In genomic region chr15:73994912-73995622, GRCh38 we compare ENCODE assay signal across 8 cellular contexts. TPM values are rescaled to one million over a fixed set of nuclear protein-coding genes. Genes with fewer than 3 reads are reported as not detected.
DNase-seq lines count a peak whose midpoint lies in the region; ATAC-seq and TF ChIP-seq lines count a peak whose summit lies in the region.

No MANE protein-coding gene starts in this region.

- peak overlapping the region; percentile 27 for H3K18ac ChIP-seq in IMR-90 (ENCODE audit: low read depth, low read length)

- H3K4me1 Mint-ChIP-seq in CD4-positive, CD25-positive, alpha-beta regulatory T cell: peaks cover 22 to 85% (median 44%) of the 10 kb centered on the region in 4 donors
- H3K4me1 Mint-ChIP-seq in activated naive CD8-positive, alpha-beta T cell treated with anti-CD3 and anti-CD28 coated beads, Interleukin-2, amount 10 ng/mL, durations not matched to agents 7 days and 5 days: peaks cover 43% of the 10 kb centered on the region

- H3K4me2 ChIP-seq in IMR-90 (ENCODE audit: low read depth, low read length): peak overlapping the region; percentile 97

- H3K27ac Mint-ChIP-seq in CD4-positive, CD25-positive, alpha-beta regulatory T cell: peak overlapping the region; percentile 95 to 99 (median 97)
- peak overlapping the region; percentile 96 for H3K27ac Mint-ChIP-seq in activated naive CD8-positive, alpha-beta T cell treated with anti-CD3 and anti-CD28 coated beads, Interleukin-2, amount 10 ng/mL, durations not matched to agents 7 days and 5 days

- CTCF ChIA-PET in IMR-90 (lab: Yijun Ruan, JAX): interaction anchor here (0.9 to 1.5 kb wide), 5 partner anchors 9 to 59 kb away, joined by 3 to 4 read pairs (median 4); no protein-coding TSS in a partner anchor

- H3K79me1 ChIP-seq in IMR-90 (ENCODE audit: low read depth in 1 of 2, low read length in 2 of 2): peaks cover 19 to 81% of the 10 kb centered on the region in 2 experiments; a peak in 3 of 4 replicates

- H3K4me3 ChIP-seq in CD4-positive, CD25-positive, alpha-beta regulatory T cell (ENCODE audit: low read depth, low read length): peak overlapping the region; percentile 85
- H3K4me3 ChIP-seq in IMR-90 (ENCODE audit: insufficient read depth, low read depth, low read length) (peak overlapping the region; percentile 52), iPS-11a (ENCODE audit: low read depth, low read length) (peak overlapping the region; percentile 88), skin epidermis (peak overlapping the region; percentile 63 to 93 (median 82))

- peaks cover 11% of the 10 kb centered on the region for H3K36me3 ChIP-seq in CD4-positive, CD25-positive, alpha-beta regulatory T cell (ENCODE audit: control insufficient read depth, insufficient read depth, low read length)
- peaks cover 8% of the 10 kb centered on the region for H3K36me3 ChIP-seq in IMR-90 (ENCODE audit: control insufficient read depth, insufficient read depth, low read length)

- H3K9me3 Mint-ChIP-seq in CD4-positive, CD25-positive, alpha-beta regulatory T cell: no peaks in the 10 kb centered on the region
- no peaks in the 10 kb centered on the region for H3K9me3 Mint-ChIP-seq in activated naive CD8-positive, alpha-beta T cell treated with anti-CD3 and anti-CD28 coated beads, Interleukin-2, amount 10 ng/mL, durations not matched to agents 7 days and 5 days

- 0% methylated on average over 3 of the region's 18 CpGs; no CpG with 5 or more reads in 1 of the 2 experiments for WGBS in IMR-90 (ENCODE audit: extremely low coverage in 2 of 2, insufficient read length in 1 of 2), 2 experiments

- no TSS peak for BruUV-seq in IMR-90 (replicated peaks; lab: Mats Ljungman, UMichigan)

- no peak; the same call in 1 of the 2 replicates for TF ChIP-seq POLR2A in IMR-90 (IDR thresholded peaks at IDR 0.05; ENCODE audit: low read depth, low read length)

- H3K9me3 ChIP-seq in CD4-positive, CD25-positive, alpha-beta regulatory T cell (ENCODE audit: control insufficient read depth in 2 of 2, low read length in 2 of 2): no peaks in the 10 kb centered on the region
- H3K9me3 ChIP-seq in IMR-90 (ENCODE audit: control insufficient read depth, insufficient read depth, low read length): no peaks in the 10 kb centered on the region

- H3K9ac ChIP-seq in IMR-90 (ENCODE audit: low read depth, low read length): peak overlapping the region; percentile 89

- peak overlapping the region; percentile 94 for H2AK9ac ChIP-seq in IMR-90 (replicated peaks; ENCODE audit: low read depth, low read length, poor library complexity)

- peak overlapping the region; percentile 93 for H3K23ac ChIP-seq in IMR-90 (ENCODE audit: low read depth, low read length)

- peak overlapping the region; percentile 76 for H2AK5ac ChIP-seq in IMR-90 (ENCODE audit: low read depth, low read length)

- no peak for TF ChIP-seq RAD21 in IMR-90 (IDR thresholded peaks at IDR 0.05; ENCODE audit: low read length)

- peaks cover 4% of the 10 kb centered on the region for H3K27me3 Mint-ChIP-seq in CD4-positive, CD25-positive, alpha-beta regulatory T cell
- H3K27me3 Mint-ChIP-seq in activated naive CD8-positive, alpha-beta T cell treated with anti-CD3 and anti-CD28 coated beads, Interleukin-2, amount 10 ng/mL, durations not matched to agents 7 days and 5 days: no peaks in the 10 kb centered on the region

- ATAC-seq in CD4-positive, CD25-positive, alpha-beta regulatory T cell (ENCODE audit: low read depth in 2 of 2): no peak
- ATAC-seq in IMR-90 (ENCODE audit: low read depth) (peak; percentile 3), HG03469 (IDR thresholded peaks at IDR 0.05; ENCODE audit: unreplicated experiment) (no peak)
- ATAC-seq in activated naive CD8-positive, alpha-beta T cell treated with anti-CD3 and anti-CD28 coated beads, Interleukin-2, amount 10 ng/mL, durations not matched to agents 7 days and 5 days (ENCODE audit: low read depth): no peak

- 0 out of 3 replicates have a peak overlapping the region, but pooled peaks have one; percentile 3 for H2BK15ac ChIP-seq in IMR-90 (ENCODE audit: low read depth, low read length)

- peak overlapping the region; percentile 83 for H3K14ac ChIP-seq in IMR-90 (replicated peaks; ENCODE audit: low read depth, low read length)

- intact Hi-C loops in IMR-90 (cut with micrococcal nuclease): loop anchor here (5.0 kb wide), 1 partner anchor 32 kb away; no protein-coding TSS in a partner anchor

- peak overlapping the region; percentile 76 for H2AFZ ChIP-seq in IMR-90 (replicated peaks; ENCODE audit: low read length, poor library complexity)

- no peak for TF ChIP-seq CTCF in IMR-90 (conservative IDR thresholded peaks at IDR 0.05; ENCODE audit: low read depth, low read length)

- peak overlapping the region; percentile 80 for H4K91ac ChIP-seq in IMR-90 (ENCODE audit: insufficient read depth, low read depth, low read length)

- peak overlapping the region; percentile 34 for H2BK120ac ChIP-seq in IMR-90 (ENCODE audit: low read depth, low read length)

- peak overlapping the region; percentile 92 to 99 (median 98) for H3K4me3 Mint-ChIP-seq in CD4-positive, CD25-positive, alpha-beta regulatory T cell
- peak overlapping the region; percentile 96 for H3K4me3 Mint-ChIP-seq in activated naive CD8-positive, alpha-beta T cell treated with anti-CD3 and anti-CD28 coated beads, Interleukin-2, amount 10 ng/mL, durations not matched to agents 7 days and 5 days

- in situ Hi-C loops in IMR-90 (cut with MboI; ENCODE audit: low sequenced_read_pairs): loop anchor here (5.0 kb wide), 1 partner anchor 42 kb away; no protein-coding TSS in a partner anchor

- H3K36me3 Mint-ChIP-seq in CD4-positive, CD25-positive, alpha-beta regulatory T cell: peaks cover 11% of the 10 kb centered on the region
- H3K36me3 Mint-ChIP-seq in activated naive CD8-positive, alpha-beta T cell treated with anti-CD3 and anti-CD28 coated beads, Interleukin-2, amount 10 ng/mL, durations not matched to agents 7 days and 5 days: peaks cover 23% of the 10 kb centered on the region

- DNase-seq in CD4-positive, CD25-positive, alpha-beta regulatory T cell: peak in 2 of 3 donors; percentile 22 to 50
- no peak for DNase-seq in IMR-90
- no peak for DNase-seq in activated naive CD8-positive, alpha-beta T cell treated with anti-CD3 and anti-CD28 coated beads, Interleukin-2, amount 10 ng/mL, durations not matched to agents 7 days and 5 days
- DNase-seq in cerebellar nuclear complex (lab: John Stamatoyannopoulos, UW): no peak
- no peak for DNase-seq in NCI-H1105 treated with DMSO at 0.1 percent for 48 hours (lab: John Stamatoyannopoulos, UW)

- dilution Hi-C loops in IMR-90 (cut with HindIII; ENCODE audit: low sequenced_read_pairs, unreplicated experiment): no loop called here

- H2BK5ac ChIP-seq in IMR-90 (ENCODE audit: low read depth, low read length, poor library complexity, severe bottlenecking): peak overlapping the region; percentile 68

- H4K8ac ChIP-seq in IMR-90 (ENCODE audit: low read depth in 2 of 2, low read length in 2 of 2): peak overlapping the region; percentile 45 to 74

- POLR2A ChIA-PET in IMR-90 (lab: Charles Lee; ENCODE audit: unreplicated experiment): interaction anchor here (1.4 kb wide), 1 partner anchor 12 kb away, joined by 5 read pairs; no protein-coding TSS in a partner anchor
- POLR2A ChIA-PET in activated naive CD8-positive, alpha-beta T cell treated with anti-CD3 and anti-CD28 coated beads, Interleukin-2, amount 10 ng/mL, durations not matched to agents 7 days and 5 days (lab: Charles Lee): interaction anchor here (0.6 to 4.0 kb wide), 18 partner anchors 8 to 1207 kb away, joined by 3 to 39 read pairs (median 6); partner anchors contain the start of gene C15orf39

- H3K4me1 ChIP-seq in CD4-positive, CD25-positive, alpha-beta regulatory T cell (ENCODE audit: control insufficient read depth, insufficient read depth, low read length, poor library complexity, severe bottlenecking): peaks cover 80% of the 10 kb centered on the region
- H3K4me1 ChIP-seq in IMR-90 (ENCODE audit: control insufficient read depth, insufficient read depth, low read length): peaks cover 10% of the 10 kb centered on the region

- no peaks in the 10 kb centered on the region for H3K27me3 ChIP-seq in CD4-positive, CD25-positive, alpha-beta regulatory T cell (ENCODE audit: control insufficient read depth, insufficient read depth, low read length)
- no peaks in the 10 kb centered on the region for H3K27me3 ChIP-seq in IMR-90 (ENCODE audit: control insufficient read depth, insufficient read depth, low read length)

- H4K5ac ChIP-seq in IMR-90 (ENCODE audit: low read depth, low read length): peak overlapping the region; percentile 24

- peaks cover 11% of the 10 kb centered on the region; the same call in 1 of the 2 replicates for H4K20me1 ChIP-seq in IMR-90 (ENCODE audit: insufficient read depth, low read length)

- H3K4ac ChIP-seq in IMR-90 (ENCODE audit: low read depth, low read length): peak overlapping the region; percentile 87

- H3K27ac ChIP-seq in CD4-positive, CD25-positive, alpha-beta regulatory T cell (ENCODE audit: insufficient read depth, low read length, poor library complexity, severe bottlenecking): peak overlapping the region; percentile 94
- H3K27ac ChIP-seq in IMR-90 (ENCODE audit: insufficient read depth, low read length) (peak overlapping the region; percentile 80), skin epidermis (peak overlapping the region; percentile 71 to 99 (median 95))

- peaks cover 19% of the 10 kb centered on the region for H3K9me1 ChIP-seq in IMR-90 (ENCODE audit: insufficient read depth, low read length)

- H2BK20ac ChIP-seq in IMR-90 (ENCODE audit: low read depth, low read length): no peak overlapping the region

- peak overlapping the region; percentile 58 for H3K56ac ChIP-seq in IMR-90 (ENCODE audit: extremely low read depth, insufficient read depth, low read length)

RNA-seq across cellular contexts. Expression of gene PML, which starts 0.6 kb away (rescaled TPM):
- 57.6 TPM for total RNA-seq in CD4-positive, CD25-positive, alpha-beta regulatory T cell
- 10 to 100 TPM; 13.7 to 24.0 (median 20.8) TPM for polyA plus RNA-seq in CD4-positive, CD25-positive, alpha-beta regulatory T cell
- 8.8 and 10.3 TPM in 2 replicates for total RNA-seq in IMR-90 (2012; rRNA removed)
- 22.6 and 23.1 TPM in 2 replicates for polyA plus RNA-seq in IMR-90 (2012; rRNA removed)
- polyA plus RNA-seq in IMR-90 (2012; cell fraction: cytosol; rRNA removed): 28.1 and 29.3 TPM in 2 replicates
- polyA plus RNA-seq in IMR-90 (2012; cell fraction: nucleus; rRNA removed; ENCODE audit: low replicate concordance): 43.2 and 105 TPM in 2 replicates
- 100 to 1,000 TPM; 118 to 120 TPM for total RNA-seq in activated naive CD8-positive, alpha-beta T cell treated with anti-CD3 and anti-CD28 coated beads, Interleukin-2, amount 10 ng/mL, durations not matched to agents 7 days and 5 days

RNA-seq across cellular contexts. Expression of gene STOML1, which starts 3.0 kb away (rescaled TPM):
- total RNA-seq in CD4-positive, CD25-positive, alpha-beta regulatory T cell: 5.9 TPM
- 10 to 100 TPM in 2 of 4 donors, 1 to 10 TPM in 2; 8.7 to 11.4 (median 10.2) TPM for polyA plus RNA-seq in CD4-positive, CD25-positive, alpha-beta regulatory T cell
- total RNA-seq in IMR-90 (2012; rRNA removed): 11.8 and 12.5 TPM in 2 replicates
- polyA plus RNA-seq in IMR-90 (2012; rRNA removed): 21.2 and 25.0 TPM in 2 replicates
- polyA plus RNA-seq in IMR-90 (2012; cell fraction: cytosol; rRNA removed): 15.0 and 22.2 TPM in 2 replicates
- 13.0 and 29.7 TPM in 2 replicates for polyA plus RNA-seq in IMR-90 (2012; cell fraction: nucleus; rRNA removed; ENCODE audit: low replicate concordance)
- 1 to 10 TPM; 9.4 to 9.5 TPM for total RNA-seq in activated naive CD8-positive, alpha-beta T cell treated with anti-CD3 and anti-CD28 coated beads, Interleukin-2, amount 10 ng/mL, durations not matched to agents 7 days and 5 days

Comparison
In these comparisons a context has a peak if more than half of its experiments do, and no peak if none do; other contexts are left out.
1. DNase-seq: peak in CD4-positive, CD25-positive, alpha-beta regulatory T cell (2 of 3); none in IMR-90 (single experiment), activated naive CD8-positive, alpha-beta T cell treated with anti-CD3 and anti-CD28 coated beads, Interleukin-2, amount 10 ng/mL, durations not matched to agents 7 days and 5 days (single experiment), cerebellar nuclear complex (0 of 2) and NCI-H1105 treated with DMSO at 0.1 percent for 48 hours (single experiment).
2. Peak in every context shown above with its lines, with median percentiles within 50 percentile points of each other: H3K27ac ChIP-seq and H3K4me3 ChIP-seq.